12 cellular contexts compared by ENCODE assay signal in genomic region chr2:19623488-19623887, GRCh38.
DNase-seq lines count a peak whose midpoint lies in the region; TF ChIP-seq lines count a peak whose summit lies in the region.
"Had no signal": no experiment of that assay in that cellular context is flagged by ENCODE, and none has a peak within 500 bp of the region (broad histone marks: within the 10 kb centered on the region; RNA-seq: fewer than 3 reads in every experiment).

No MANE protein-coding gene starts in this region.

- H3K27me3 Mint-ChIP-seq in nephron progenitor cell (ENCODE audit: low read depth, poor library complexity), result no peaks in the 10 kb centered on the region
- H3K27me3 Mint-ChIP-seq: IgD-negative memory B cell had no signal

- peaks cover 49% of the 10 kb centered on the region for H3K9me3 Mint-ChIP-seq in nephron progenitor cell

- TF ChIP-seq CTCF in nephron progenitor cell (IDR thresholded peaks at IDR 0.05), result no peak

- H3K27ac Mint-ChIP-seq in nephron progenitor cell, result no peak overlapping the region
- H3K27ac Mint-ChIP-seq: activated CD8-positive, alpha-beta T cell treated with anti-CD3 and anti-CD28 coated beads, Interleukin-2, amount 10 ng/mL, durations not matched to agents 7 days and 5 days; IgD-negative memory B cell had no signal

- H3K36me3 Mint-ChIP-seq in nephron progenitor cell (ENCODE audit: low read depth), result peaks cover 22% of the 10 kb centered on the region
- H3K36me3 Mint-ChIP-seq: IgD-negative memory B cell had no signal

- no peaks in the 10 kb centered on the region for H3K4me1 Mint-ChIP-seq in nephron progenitor cell
- H3K4me1 Mint-ChIP-seq: IgD-negative memory B cell had no signal

- DNase-seq in GM04504 (ENCODE audit: low read depth) (peak; percentile 58), NCI-H2171 treated with DMSO at 0.1 percent for 48 hours (lab: John Stamatoyannopoulos, UW) (peak; percentile 51), dermis blood vessel endothelial cell (peak; percentile 49), pulmonary artery endothelial cell (ENCODE audit: low read depth, low spot score) (peak; percentile 3), SHP77 (lab: John Stamatoyannopoulos, UW) (no peak), NOMO-1 treated with dmso at 0.1 percent for 144 hours (lab: John Stamatoyannopoulos, UW; ENCODE audit: unreplicated experiment) (no peak), nephron progenitor cell (no peak), DMS79 (lab: John Stamatoyannopoulos, UW) (no peak)
- DNase-seq: activated CD8-positive, alpha-beta T cell treated with anti-CD3 and anti-CD28 coated beads, Interleukin-2, amount 10 ng/mL, durations not matched to agents 7 days and 5 days; activated naive CD4-positive, alpha-beta T cell treated with Interleukin-2 at 50 U/mL for 16 hours; NCI-H1436 treated with DMSO at 0.1 percent for 48 hours had no signal

- no peak overlapping the region for H3K4me3 Mint-ChIP-seq in nephron progenitor cell
- H3K4me3 Mint-ChIP-seq: activated CD8-positive, alpha-beta T cell treated with anti-CD3 and anti-CD28 coated beads, Interleukin-2, amount 10 ng/mL, durations not matched to agents 7 days and 5 days; IgD-negative memory B cell had no signal

Comparison
In these comparisons a context has a peak if more than half of its experiments do, and no peak if none do; other contexts are left out.
1. DNase-seq: peak in GM04504 (single experiment), NCI-H2171 treated with DMSO at 0.1 percent for 48 hours (single experiment), dermis blood vessel endothelial cell (single experiment) and pulmonary artery endothelial cell (single experiment); none in SHP77 (0 of 2), NOMO-1 treated with dmso at 0.1 percent for 144 hours (single experiment), nephron progenitor cell (single experiment) and DMS79 (single experiment).